In the genomic region with DNA sequence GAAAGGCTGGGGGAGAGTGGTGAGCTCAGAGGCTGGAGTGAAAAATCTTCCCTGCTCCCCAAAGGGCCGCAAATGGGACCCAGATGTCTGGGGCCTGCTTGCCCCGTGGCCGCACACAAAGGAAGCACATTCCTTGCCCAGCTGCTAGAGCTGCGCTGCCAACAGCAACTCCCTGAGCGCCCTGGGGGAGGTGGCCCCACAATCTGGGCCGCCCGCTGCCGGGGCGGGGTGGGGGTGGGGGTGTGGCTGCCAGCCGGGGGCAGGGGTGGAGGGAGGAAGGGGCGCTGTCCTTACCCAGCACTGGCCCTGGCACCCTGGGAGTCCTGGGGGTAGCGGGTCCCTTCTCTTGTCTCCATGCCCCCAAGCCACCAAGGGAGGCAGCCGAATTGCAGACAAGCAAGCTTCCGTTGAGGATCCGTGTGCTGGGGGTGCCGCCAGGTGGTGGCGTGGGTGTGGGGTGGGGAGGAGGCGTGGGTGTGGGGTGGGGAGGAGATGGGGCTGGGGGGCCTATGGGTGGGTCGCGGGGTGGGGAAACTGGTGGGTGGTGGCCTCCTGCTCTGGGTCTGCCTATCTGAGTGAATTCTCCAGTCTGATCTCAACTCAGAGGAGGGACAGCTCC, we compare ENCODE assay signal across 18 cellular contexts. TPM values are rescaled to one million over a fixed set of nuclear protein-coding genes. Genes with fewer than 3 reads are reported as not detected.
DNase-seq lines count a peak whose midpoint lies in the region; ATAC-seq and TF ChIP-seq lines count a peak whose summit lies in the region.
"Had no signal": no experiment of that assay in that cellular context is flagged by ENCODE, and none has a peak within 500 bp of the region (broad histone marks: within the 10 kb centered on the region; RNA-seq: fewer than 3 reads in every experiment).

No MANE protein-coding gene starts in this region.

- no peaks in the 10 kb centered on the region for H3K9me3 ChIP-seq in lower lobe of right lung
- H3K9me3 ChIP-seq in right lobe of liver, result no peaks in the 10 kb centered on the region
- H3K9me3 ChIP-seq: neutrophil, tibial artery had no signal

- DNase-seq in A172 (ENCODE audit: low spot score), result peak; percentile 40
- DNase-seq in GM04503 (ENCODE audit: low read depth), result peak; percentile 39
- DNase-seq in choroid plexus epithelial cell (ENCODE audit: low read depth), result peak; percentile 15
- no peak for DNase-seq in lower lobe of right lung
- DNase-seq in T-cell, result no peak
- DNase-seq in right lobe of liver, result no peak
- no peak for DNase-seq in 8988T
- DNase-seq: activated T-cell treated with anti-CD3 and anti-CD28 coated beads, Interleukin-2, amount 50 U/mL, for 72 hours; AML-193; effector CD8-positive, alpha-beta T cell; hippocampal formation; NCI-H345; stimulated activated CD4-positive, alpha-beta T cell treated with anti-CD3 and anti-CD28 coated beads, Interleukin-12 subunit alpha, Interleukin-12 subunit beta, amount 100 ng/mL, for 4 hours; tibial artery had no signal

- H3K4me3 ChIP-seq in choroid plexus epithelial cell (ENCODE audit: low read depth, low read length) (no peak overlapping the region), lower lobe of right lung (no peak overlapping the region), right lobe of liver (no peak overlapping the region)
- H3K4me3 ChIP-seq: tibial artery had no signal

- CTCF ChIA-PET in T-cell (lab: Charles Lee), result no interaction called here

- no peaks in the 10 kb centered on the region for H3K9me3 Mint-ChIP-seq in T-cell

- peaks cover 0 to 2% of the 10 kb centered on the region in 2 donors for H3K27me3 Mint-ChIP-seq in T-cell

- H3K27ac Mint-ChIP-seq in T-cell, result no peak overlapping the region
- H3K27ac Mint-ChIP-seq: activated T-cell treated with anti-CD3 and anti-CD28 coated beads, Interleukin-2, amount 50 U/mL, for 72 hours had no signal

- H3K4me1 ChIP-seq in lower lobe of right lung (peaks cover under 1% of the 10 kb centered on the region), right lobe of liver (no peaks in the 10 kb centered on the region)

- intact Hi-C loops in lower lobe of right lung (cut with DNase I), result no loop called here
- intact Hi-C loops in right lobe of liver (cut with DNase I), result loop anchor here in 1 of 2 donors (10.0 kb wide), 1 partner anchor 150 kb away; no protein-coding TSS in a partner anchor

- H3K4me1 Mint-ChIP-seq in T-cell, result no peaks in the 10 kb centered on the region

- POLR2A ChIA-PET in T-cell (lab: Charles Lee), result no interaction called here

- no peaks in the 10 kb centered on the region for H3K36me3 Mint-ChIP-seq in T-cell

- TF ChIP-seq CTCF in choroid plexus epithelial cell (conservative IDR thresholded peaks at IDR 0.05; ENCODE audit: low read depth, low read length), result no peak
- TF ChIP-seq CTCF in lower lobe of right lung (IDR thresholded peaks at IDR 0.05), result no peak
- no peak for TF ChIP-seq CTCF in right lobe of liver (IDR thresholded peaks at IDR 0.05)

- H3K36me3 ChIP-seq in lower lobe of right lung (no peaks in the 10 kb centered on the region), right lobe of liver (no peaks in the 10 kb centered on the region)
- H3K36me3 ChIP-seq: tibial artery had no signal

- TF ChIP-seq POLR2A in right lobe of liver (IDR thresholded peaks at IDR 0.05), result no peak

- ATAC-seq in lower lobe of right lung, result peak; percentile 27 to 29
- no peak for ATAC-seq in GM19397 (IDR thresholded peaks at IDR 0.05; ENCODE audit: unreplicated experiment)
- ATAC-seq in T-cell (replicated peaks in 1 of 4), result no peak
- no peak for ATAC-seq in right lobe of liver
- ATAC-seq: activated T-cell treated with anti-CD3 and anti-CD28 coated beads, Interleukin-2, amount 50 U/mL, for 72 hours had no signal

- peaks cover 11% of the 10 kb centered on the region for H3K27me3 ChIP-seq in lower lobe of right lung (ENCODE audit: low read depth)
- H3K27me3 ChIP-seq in right lobe of liver, result no peaks in the 10 kb centered on the region
- H3K27me3 ChIP-seq: neutrophil had no signal

- 56% methylated on average over 8 of the region's 20 CpGs for WGBS in right lobe of liver (ENCODE audit: insufficient coverage, low coverage, low lambda C conversion rate, missing lambda C conversion rate)

- H3K4me3 Mint-ChIP-seq in T-cell, result no peak overlapping the region
- H3K4me3 Mint-ChIP-seq: activated T-cell treated with anti-CD3 and anti-CD28 coated beads, Interleukin-2, amount 50 U/mL, for 72 hours had no signal

- H3K27ac ChIP-seq in lower lobe of right lung (peak overlapping the region; percentile 31), right lobe of liver (no peak overlapping the region)
- H3K27ac ChIP-seq: neutrophil, tibial artery had no signal

RNA-seq across cellular contexts. Expression of a gene that starts 48.4 kb away (rescaled TPM):
- not detected in 2 replicates for total RNA-seq in A172 (2014; rRNA removed; shearing (Covaris generic))
- total RNA-seq in lower lobe of right lung, result not detected
- not detected for total RNA-seq in T-cell
- under 1 TPM in 1 of 6 experiments, not detected in 5; 0.37 TPM for total RNA-seq in right lobe of liver
- total RNA-seq: activated T-cell treated with anti-CD3 and anti-CD28 coated beads, Interleukin-2, amount 50 U/mL, for 72 hours; G401; T-helper 1 cell treated with Interleukin-12 subunit alpha and Interleukin-12 subunit beta and Interleukin-4 antibody, amounts not matched to agents 30 ng/mL and 1 ng/mL, for 36 hours had no signal

RNA-seq across cellular contexts. Expression of a gene that starts 57.9 kb away (rescaled TPM):
- 52.9 and 78.8 TPM in 2 replicates for total RNA-seq in A172 (2014; rRNA removed; shearing (Covaris generic))
- total RNA-seq in lower lobe of right lung, result 51.4 TPM
- 10 to 100 TPM; 45.6 to 61.1 (median 57.5) TPM for total RNA-seq in T-cell
- total RNA-seq in right lobe of liver, result 10 to 100 TPM; 15.1 to 25.5 (median 20.1) TPM

RNA-seq across cellular contexts. Expression of a gene that starts 58.1 kb away (rescaled TPM):
- total RNA-seq in A172 (2014; rRNA removed; shearing (Covaris generic)), result 25.8 and 34.3 TPM in 2 replicates
- 48.5 TPM for total RNA-seq in lower lobe of right lung
- total RNA-seq in T-cell, result 10 to 100 TPM; 47.6 to 68.4 (median 58.4) TPM
- total RNA-seq in right lobe of liver, result 10 to 100 TPM in 5 of 6 experiments, 1 to 10 TPM in 1; 9.2 to 20.6 (median 16.5) TPM

Comparison
In these comparisons a context has a peak if more than half of its experiments do, and no peak if none do; other contexts are left out.
1. DNase-seq: peak in A172 (single experiment), GM04503 (single experiment) and choroid plexus epithelial cell (single experiment); none in lower lobe of right lung (single experiment), T-cell (0 of 34), right lobe of liver (0 of 3) and 8988T (single experiment).
2. ATAC-seq: peak in lower lobe of right lung (2 of 2); none in GM19397 (single experiment), T-cell (0 of 4) and right lobe of liver (0 of 4).